Comparison of ENCODE assay signal across 10 cellular contexts in genomic region chr1:39047374-39048229, GRCh38. TPM values are rescaled to one million over a fixed set of nuclear protein-coding genes. Genes with fewer than 3 reads are reported as not detected.
DNase-seq lines count a peak whose midpoint lies in the region; ATAC-seq, FAIRE-seq and TF ChIP-seq lines count a peak whose summit lies in the region.
"Had no signal": no experiment of that assay in that cellular context is flagged by ENCODE, and none has a peak within 500 bp of the region (broad histone marks: within the 10 kb centered on the region; RNA-seq: fewer than 3 reads in every experiment).

No MANE protein-coding gene starts in this region.

- H4K20me1 ChIP-seq in MM.1S (ENCODE audit: insufficient read depth, low read length): no peaks in the 10 kb centered on the region

- H3K4me2 ChIP-seq in MM.1S (ENCODE audit: low read depth, low read length): no peak overlapping the region

- H3K27me3 Mint-ChIP-seq in stimulated activated memory B cell treated with anti-CD40 and anti-IgM and Interleukin-4, amounts not matched to agents 10 μg/mL and 1 μg/mL and 100 μg/mL, for 72 hours: no peaks in the 10 kb centered on the region
- H3K27me3 Mint-ChIP-seq: central memory CD8-positive, alpha-beta T cell had no signal

- H3K27me3 ChIP-seq in SJCRH30 (no peaks in the 10 kb centered on the region), skeletal muscle tissue (ENCODE audit: control insufficient read depth in 3 of 3, insufficient read depth in 3 of 3, low read length in 3 of 3) (no peaks in the 10 kb centered on the region), MM.1S (replicated peaks; ENCODE audit: insufficient read depth, low read length) (no peaks in the 10 kb centered on the region)

- no peak overlapping the region for H3K4me3 Mint-ChIP-seq in stimulated activated memory B cell treated with anti-CD40 and anti-IgM and Interleukin-4, amounts not matched to agents 10 μg/mL and 1 μg/mL and 100 μg/mL, for 72 hours
- H3K4me3 Mint-ChIP-seq: central memory CD8-positive, alpha-beta T cell had no signal

- H3K9ac ChIP-seq in skeletal muscle tissue (ENCODE audit: low read depth in 1 of 3, low read length in 3 of 3) (peak overlapping the region in 2 of 3 donors; percentile 18 to 51), MM.1S (ENCODE audit: low read length) (no peak overlapping the region)

- peak; percentile 59 for FAIRE-seq in GM12891 (lab: Jason Lieb, UNC)

- no peaks in the 10 kb centered on the region for H3K9me3 ChIP-seq in SJCRH30 (replicated peaks)
- no peaks in the 10 kb centered on the region for H3K9me3 ChIP-seq in skeletal muscle tissue (ENCODE audit: control insufficient read depth in 3 of 3, low read length in 3 of 3)
- no peaks in the 10 kb centered on the region for H3K9me3 ChIP-seq in MM.1S (replicated peaks; ENCODE audit: insufficient read depth, low read length)

- TF ChIP-seq POLR2A in GM12891 (IDR thresholded peaks at IDR 0.05; ENCODE audit: low read depth, low read length): no peak

- H3K4me1 ChIP-seq in SJCRH30: no peaks in the 10 kb centered on the region
- peaks cover 10 to 13% (median 13%) of the 10 kb centered on the region in 3 donors for H3K4me1 ChIP-seq in skeletal muscle tissue (ENCODE audit: control insufficient read depth in 3 of 3, insufficient read depth in 3 of 3, low read length in 3 of 3)
- peaks cover 5% of the 10 kb centered on the region; the same call in 1 of the 2 replicates for H3K4me1 ChIP-seq in MM.1S (ENCODE audit: low read length)

- H3K27ac ChIP-seq in SJCRH30 (no peak overlapping the region), skeletal muscle tissue (ENCODE audit: low read depth, low read length) (peak overlapping the region; percentile 79), MM.1S (ENCODE audit: low read length) (no peak overlapping the region)
- H3K27ac ChIP-seq: HL-60 had no signal

- H3F3A ChIP-seq in MM.1S (ENCODE audit: insufficient read depth, low read length): no peaks in the 10 kb centered on the region

- H2AFZ ChIP-seq in MM.1S (ENCODE audit: low read length): no peak overlapping the region

- H3K36me3 Mint-ChIP-seq in stimulated activated memory B cell treated with anti-CD40 and anti-IgM and Interleukin-4, amounts not matched to agents 10 μg/mL and 1 μg/mL and 100 μg/mL, for 72 hours: peaks cover 35% of the 10 kb centered on the region

- H3K36me3 ChIP-seq in SJCRH30: no peaks in the 10 kb centered on the region
- peaks cover 3 to 14% (median 13%) of the 10 kb centered on the region in 3 donors for H3K36me3 ChIP-seq in skeletal muscle tissue (ENCODE audit: control insufficient read depth in 3 of 3, insufficient read depth in 3 of 3, low read length in 3 of 3)
- no peaks in the 10 kb centered on the region for H3K36me3 ChIP-seq in MM.1S (replicated peaks; ENCODE audit: insufficient read depth, low read length)

- DNase-seq in GM12891 (ENCODE audit: insufficient read length, low spot score): no peak
- peak; percentile 15 to 21 for DNase-seq in SJCRH30
- peak; percentile 70 for DNase-seq in glomerular endothelial cell (ENCODE audit: extremely low read depth, low read depth, low spot score)
- DNase-seq in MM.1S: no peak
- DNase-seq in activated CD8-positive, alpha-beta memory T cell treated with anti-CD3 and anti-CD28 coated beads for 24 hours: no peak

- ATAC-seq in stimulated activated memory B cell treated with anti-CD40 and anti-IgM and Interleukin-4, amounts not matched to agents 10 μg/mL and 1 μg/mL and 100 μg/mL, for 72 hours: no peak
- ATAC-seq in GM21423 (IDR thresholded peaks at IDR 0.05; ENCODE audit: unreplicated experiment): no peak

- peaks cover 3% of the 10 kb centered on the region for H3K9me3 Mint-ChIP-seq in stimulated activated memory B cell treated with anti-CD40 and anti-IgM and Interleukin-4, amounts not matched to agents 10 μg/mL and 1 μg/mL and 100 μg/mL, for 72 hours
- H3K9me3 Mint-ChIP-seq: central memory CD8-positive, alpha-beta T cell had no signal

- no peak overlapping the region for H3K4me3 ChIP-seq in SJCRH30
- no peak overlapping the region for H3K4me3 ChIP-seq in skeletal muscle tissue (ENCODE audit: low read length in 3 of 3)
- no peak overlapping the region for H3K4me3 ChIP-seq in MM.1S (ENCODE audit: low read length)

- H3K27ac Mint-ChIP-seq in stimulated activated memory B cell treated with anti-CD40 and anti-IgM and Interleukin-4, amounts not matched to agents 10 μg/mL and 1 μg/mL and 100 μg/mL, for 72 hours: no peak overlapping the region

- H3K9me2 ChIP-seq in MM.1S (replicated peaks; ENCODE audit: insufficient read depth, low read length): no peaks in the 10 kb centered on the region

- no peaks in the 10 kb centered on the region for H3K79me2 ChIP-seq in MM.1S (ENCODE audit: low read length)

- H3K4me1 Mint-ChIP-seq in stimulated activated memory B cell treated with anti-CD40 and anti-IgM and Interleukin-4, amounts not matched to agents 10 μg/mL and 1 μg/mL and 100 μg/mL, for 72 hours: peaks cover 19% of the 10 kb centered on the region

- TF ChIP-seq CTCF in MM.1S (IDR thresholded peaks at IDR 0.05; ENCODE audit: low read length): no peak

TF ChIP-seq in GM12891, 5 proteins besides CTCF, POLR2A, EP300 and RAD21:
- peak; percentile 68 for TF ChIP-seq PAX5 (IDR thresholded peaks at IDR 0.05; ENCODE audit: insufficient read depth, low read length, severe bottlenecking)
- TF ChIP-seq POU2F2 (IDR thresholded peaks at IDR 0.05; ENCODE audit: low read depth, low read length): no peak

RNA-seq across cellular contexts. Expression of gene NDUFS5, which starts 21.5 kb away (rescaled TPM):
- 593 TPM for polyA plus RNA-seq in GM12891 (2012; ENCODE audit: low read depth, missing spikeins)
- total RNA-seq in SJCRH30 (2014; rRNA removed; shearing (Covaris generic)): 696 and 701 TPM in 2 replicates
- 476 and 496 TPM in 2 replicates for total RNA-seq in glomerular endothelial cell
- total RNA-seq in skeletal muscle tissue: 503 TPM

RNA-seq across cellular contexts. Expression of gene AKIRIN1, which starts 56.5 kb away (rescaled TPM):
- polyA plus RNA-seq in GM12891 (2012; ENCODE audit: low read depth, missing spikeins): 41.0 TPM
- total RNA-seq in SJCRH30 (2014; rRNA removed; shearing (Covaris generic)): 108 and 110 TPM in 2 replicates
- total RNA-seq in glomerular endothelial cell (46.7 and 51.6 TPM in 2 replicates), skeletal muscle tissue (26.1 TPM)

Comparison
In these comparisons a context has a peak if more than half of its experiments do, and no peak if none do; other contexts are left out.
1. DNase-seq: peak in SJCRH30 (2 of 2) and glomerular endothelial cell (single experiment); none in GM12891 (single experiment), MM.1S (single experiment) and activated CD8-positive, alpha-beta memory T cell treated with anti-CD3 and anti-CD28 coated beads for 24 hours (single experiment).